ENCODE assay signal across 8 cellular contexts in genomic region chr2:120175000-120175581, GRCh38. TPM values are rescaled to one million over a fixed set of nuclear protein-coding genes. Genes with fewer than 3 reads are reported as not detected.
DNase-seq lines count a peak whose midpoint lies in the region; ATAC-seq and TF ChIP-seq lines count a peak whose summit lies in the region.

No MANE protein-coding gene starts in this region.

- no peaks in the 10 kb centered on the region for H3K27me3 Mint-ChIP-seq in activated T-helper 17 cell treated with anti-CD3 and anti-CD28 coated beads, Interleukin-2, amount 50 U/mL, for 72 hours

- peaks cover 3% of the 10 kb centered on the region; the same call in 1 of the 2 replicates for H3K4me1 ChIP-seq in BE2C
- H3K4me1 ChIP-seq in prostate gland (replicated peaks) = no peaks in the 10 kb centered on the region

- no peak for TF ChIP-seq POLR2A in prostate gland (IDR thresholded peaks at IDR 0.05)

- H3K9me3 ChIP-seq in BE2C = no peaks in the 10 kb centered on the region
- H3K9me3 ChIP-seq in prostate gland = no peaks in the 10 kb centered on the region

- in situ Hi-C loops in GM13976 (cut with MboI; ENCODE audit: low sequenced_read_pairs, unreplicated experiment) = loop anchor here (5.0 to 10.0 kb wide), 2 partner anchors 423 to 470 kb away; no protein-coding TSS in a partner anchor

- no peaks in the 10 kb centered on the region for H3K9me3 Mint-ChIP-seq in activated T-helper 17 cell treated with anti-CD3 and anti-CD28 coated beads, Interleukin-2, amount 50 U/mL, for 72 hours

- no peaks in the 10 kb centered on the region for H3K36me3 Mint-ChIP-seq in activated T-helper 17 cell treated with anti-CD3 and anti-CD28 coated beads, Interleukin-2, amount 50 U/mL, for 72 hours (ENCODE audit: low read depth)

- peaks cover 5% of the 10 kb centered on the region for H3K4me1 Mint-ChIP-seq in activated T-helper 17 cell treated with anti-CD3 and anti-CD28 coated beads, Interleukin-2, amount 50 U/mL, for 72 hours

- DNase-seq in BE2C (no peak), GM13976 (ENCODE audit: low spot score) (peak; percentile 54), NCI-H2227 (lab: John Stamatoyannopoulos, UW; ENCODE audit: unreplicated experiment) (peak; percentile 70), Right ventricle myocardium superior (no peak), prostate gland (ENCODE audit: low spot score) (peak; percentile 54), cortex of kidney (lab: John Stamatoyannopoulos, UW) (no peak)
- DNase-seq in activated CD4-positive, CD25-positive, alpha-beta regulatory T cell (lab: John Stamatoyannopoulos, UW) = no peak

- H3K4me3 ChIP-seq in BE2C (ENCODE audit: low read depth, low read length) (no peak overlapping the region), prostate gland (no peak overlapping the region)

- peak overlapping the region; percentile 29 for H3K4me3 Mint-ChIP-seq in activated T-helper 17 cell treated with anti-CD3 and anti-CD28 coated beads, Interleukin-2, amount 50 U/mL, for 72 hours

- intact Hi-C loops in Right ventricle myocardium superior (cut with DNase I) = loop anchor here (5.0 to 10.0 kb wide), 3 partner anchors 60 to 470 kb away; no protein-coding TSS in a partner anchor
- intact Hi-C loops in prostate gland (cut with DNase I) = loop anchor here (2.0 kb wide), 2 partner anchors 66 to 472 kb away; no protein-coding TSS in a partner anchor

- WGBS in prostate gland = 20% methylated on average over 6 of the region's 6 CpGs

- peak overlapping the region; percentile 55 for H3K27ac Mint-ChIP-seq in activated T-helper 17 cell treated with anti-CD3 and anti-CD28 coated beads, Interleukin-2, amount 50 U/mL, for 72 hours

- TF ChIP-seq CTCF in BE2C (IDR thresholded peaks at IDR 0.05; ENCODE audit: low read depth, low read length) (peak; percentile 62), GM13976 (IDR thresholded peaks at IDR 0.05; ENCODE audit: borderline replicate concordance, control extremely low read depth, extremely low read depth, insufficient read depth, missing control alignments) (peak; percentile 52), prostate gland (IDR thresholded peaks at IDR 0.05) (peak; percentile 50 to 77 (median 74))

- no peak overlapping the region for H3K27ac ChIP-seq in prostate gland

- ATAC-seq in activated T-helper 17 cell treated with anti-CD3 and anti-CD28 coated beads, Interleukin-2, amount 50 U/mL, for 72 hours (replicated peaks) = no peak
- ATAC-seq in Right ventricle myocardium superior (ENCODE audit: poor library complexity) = peak; percentile 61

- H3K36me3 ChIP-seq in BE2C (no peaks in the 10 kb centered on the region), prostate gland (no peaks in the 10 kb centered on the region)

- H3K27me3 ChIP-seq in BE2C (no peaks in the 10 kb centered on the region), prostate gland (replicated peaks; ENCODE audit: insufficient read depth) (no peaks in the 10 kb centered on the region)

RNA-seq across cellular contexts. Expression of gene TMEM185B, which starts 48.1 kb away (rescaled TPM):
- polyA plus RNA-seq in BE2C (2012; ENCODE audit: insufficient read depth, insufficient read length, low read depth) = 19.6 TPM
- 10 to 100 TPM; 28.0 to 31.2 TPM for total RNA-seq in activated T-helper 17 cell treated with anti-CD3 and anti-CD28 coated beads, Interleukin-2, amount 50 U/mL, for 72 hours
- 21.1 TPM for total RNA-seq in Right ventricle myocardium superior
- total RNA-seq in prostate gland = 10 to 100 TPM; 53.7 to 72.3 TPM

Comparison
In these comparisons a context has a peak if more than half of its experiments do, and no peak if none do; other contexts are left out.
1. DNase-seq: peak in GM13976 (single experiment), NCI-H2227 (single experiment) and prostate gland (single experiment); none in BE2C (single experiment), Right ventricle myocardium superior (single experiment), cortex of kidney (single experiment) and activated CD4-positive, CD25-positive, alpha-beta regulatory T cell (0 of 4).
2. Peak in every context shown above with its lines, with median percentiles within 50 percentile points of each other: CTCF ChIP-seq.